In the genomic region with DNA sequence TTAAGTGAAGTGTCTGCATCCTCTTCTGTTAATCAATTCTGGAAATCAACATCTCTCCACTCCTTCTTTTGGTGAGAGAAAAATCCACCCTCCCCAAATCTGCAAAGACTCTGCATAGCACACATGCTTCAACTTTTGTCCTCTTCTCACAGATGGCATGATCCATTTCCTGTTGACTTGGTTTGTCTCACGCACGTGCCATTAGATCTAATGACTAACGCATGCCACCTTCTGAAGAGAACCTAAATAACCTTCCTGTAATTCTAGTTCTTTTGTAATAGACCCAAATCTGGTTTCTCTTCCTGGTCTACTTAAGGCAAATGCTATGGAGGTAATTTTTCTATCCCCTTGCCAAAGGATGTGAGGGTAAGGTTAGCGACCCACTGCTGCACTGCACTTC, we compare ENCODE assay signal across 7 cellular contexts. TPM values are rescaled to one million over a fixed set of nuclear protein-coding genes. Genes with fewer than 3 reads are reported as not detected.
DNase-seq lines count a peak whose midpoint lies in the region; ATAC-seq and TF ChIP-seq lines count a peak whose summit lies in the region.

No MANE protein-coding gene starts in this region.

- peak; percentile 86 for ATAC-seq in GM18861 (IDR thresholded peaks at IDR 0.05; ENCODE audit: unreplicated experiment)
- peak; percentile 58 for ATAC-seq in HG02943 (IDR thresholded peaks at IDR 0.05; ENCODE audit: low read depth, unreplicated experiment)
- peak; percentile 99 for ATAC-seq in T-helper 17 cell

- peaks cover 12% of the 10 kb centered on the region for H3K4me1 Mint-ChIP-seq in T-helper 17 cell

- peaks cover 2% of the 10 kb centered on the region for H3K36me3 Mint-ChIP-seq in T-helper 17 cell (ENCODE audit: low read depth)

- CTCF ChIA-PET in GM10248 (lab: Yijun Ruan, JAX): interaction anchor here (1.6 to 7.5 kb wide), 2 partner anchors 18 to 473 kb away, joined by 3 to 204 read pairs; no protein-coding TSS in a partner anchor

- no peaks in the 10 kb centered on the region for H3K9me3 ChIP-seq in T-helper 17 cell (ENCODE audit: control insufficient read depth, low read length, poor library complexity, severe bottlenecking)

- POLR2A ChIA-PET in GM10248 (lab: Yijun Ruan, JAX): no interaction called here

- H3K4me3 Mint-ChIP-seq in T-helper 17 cell: peak overlapping the region; percentile 47

- no peak for TF ChIP-seq CTCF in GM10248 (IDR thresholded peaks at IDR 0.05; ENCODE audit: control extremely low read depth, extremely low read depth, low read depth, missing control alignments)

- peaks cover 5% of the 10 kb centered on the region for H3K27me3 Mint-ChIP-seq in T-helper 17 cell

- peak overlapping the region; percentile 78 for H3K27ac Mint-ChIP-seq in T-helper 17 cell

- no peak for DNase-seq in T-helper 17 cell
- DNase-seq in glomerular endothelial cell (ENCODE audit: extremely low read depth, low read depth, low spot score): peak; percentile 82
- no peak for DNase-seq in GM10248 (ENCODE audit: extremely low spot score)
- no peak for DNase-seq in NCI-H2107 treated with DMSO at 0.1 percent for 48 hours (lab: John Stamatoyannopoulos, UW; ENCODE audit: unreplicated experiment)
- DNase-seq in globus pallidus (ENCODE audit: low spot score): no peak

RNA-seq across cellular contexts. Expression of gene ATOSA, which starts 51.0 kb away (rescaled TPM):
- 100 to 1,000 TPM; 101 to 120 TPM for total RNA-seq in T-helper 17 cell
- 14.4 and 36.0 TPM in 2 replicates for total RNA-seq in glomerular endothelial cell

RNA-seq across cellular contexts. Expression of gene ONECUT1, which starts 60.0 kb away (rescaled TPM):
- total RNA-seq in T-helper 17 cell: not detected
- not detected in 2 replicates for total RNA-seq in glomerular endothelial cell
